In the genomic region with DNA sequence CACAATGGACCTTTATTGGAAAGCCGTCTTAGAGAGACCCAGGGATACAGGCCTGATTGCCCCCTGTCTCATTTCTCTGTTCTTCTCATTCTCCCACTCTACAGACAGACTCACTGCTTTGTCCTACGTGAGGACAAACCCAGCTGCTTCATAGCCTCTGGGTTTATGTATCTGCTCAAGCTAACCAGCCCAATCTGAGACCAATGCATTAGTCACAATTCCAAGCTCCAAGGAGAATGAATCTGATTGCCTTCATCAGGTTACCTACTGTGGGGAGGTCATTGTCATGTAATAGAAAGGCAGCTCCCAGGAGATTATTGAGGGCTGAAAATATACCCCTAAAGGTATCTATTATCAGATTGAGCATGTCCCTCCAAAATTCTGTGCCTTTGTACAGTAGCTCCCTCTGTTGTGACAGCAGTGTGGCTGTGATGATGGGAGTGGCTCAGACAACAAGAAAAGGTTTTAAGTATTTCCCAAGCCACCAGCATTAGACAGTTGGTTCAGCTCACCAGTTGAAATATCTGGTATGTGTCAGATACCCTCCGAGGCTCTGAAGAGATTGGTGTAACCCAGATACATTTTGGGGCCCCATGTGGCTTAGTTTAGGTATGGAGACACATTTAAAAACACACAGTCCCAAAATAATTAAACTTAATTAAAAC, we compare ENCODE assay signal across 23 cellular contexts.
"Had no signal": no experiment of that assay in that cellular context is flagged by ENCODE, and none has a peak within 500 bp of the region (broad histone marks: within the 10 kb centered on the region; RNA-seq: fewer than 3 reads in every experiment).

No MANE protein-coding gene starts in this region.

- H3K4me3 ChIP-seq: ascending aorta, body of pancreas, cardiac muscle cell had no signal

- H3K36me3 ChIP-seq: ascending aorta, cardiac muscle cell had no signal

- H3K9me3 ChIP-seq: ascending aorta, body of pancreas had no signal

- H3K4me1 ChIP-seq: ascending aorta, body of pancreas had no signal

- H3K27me3 ChIP-seq: ascending aorta, body of pancreas, cardiac muscle cell had no signal

- FAIRE-seq: RCC 7860 had no signal

- H3K27ac ChIP-seq: ascending aorta, body of pancreas, cardiac muscle cell had no signal

- DNase-seq: activated B cell treated with CpG ODN at 0.5 μM for 24 hours; activated CD4-positive, alpha-beta T cell treated with anti-CD3 and anti-CD28 coated beads for 1 hour; activated CD4-positive, alpha-beta T cell treated with anti-CD3 and anti-CD28 coated beads, Interleukin-2, amount 10 ng/mL, durations not matched to agents 24 days and 14 days; activated CD4-positive, alpha-beta T cell treated with anti-CD3 and anti-CD28 coated beads, Interleukin-2, amount 50 U/mL, for 48 hours; activated CD8-positive, alpha-beta memory T cell treated with anti-CD3 and anti-CD28 coated beads, Interleukin-2, amount 10 ng/mL, durations not matched to agents 7 days and 5 days; activated effector memory CD4-positive, alpha-beta T cell treated with anti-CD3 and anti-CD28 coated beads, Interleukin-2, amount 50 U/mL, for 16 hours; activated naive CD4-positive, alpha-beta T cell treated with Interleukin-2 at 50 U/mL for 16 hours; activated naive CD8-positive, alpha-beta T cell treated with anti-CD3 and anti-CD28 coated beads, Interleukin-2, amount 50 U/mL, for 24 hours; activated T-cell treated with anti-CD3 and anti-CD28 coated beads, Interleukin-2, amount 50 U/mL, for 24 hours; amniotic stem cell; body of pancreas; NCI-H1048; NCI-H1694; NCI-H2029 treated with DMSO at 0.1 percent for 48 hours; NCI-H446 treated with DMSO at 0.1 percent for 48 hours; NCI-H524 treated with DMSO at 0.1 percent for 48 hours; NCI-H774; OCI-M1; SHP77 treated with DMSO at 0.1 percent for 48 hours; T-helper 9 cell had no signal
